In the genomic region with DNA sequence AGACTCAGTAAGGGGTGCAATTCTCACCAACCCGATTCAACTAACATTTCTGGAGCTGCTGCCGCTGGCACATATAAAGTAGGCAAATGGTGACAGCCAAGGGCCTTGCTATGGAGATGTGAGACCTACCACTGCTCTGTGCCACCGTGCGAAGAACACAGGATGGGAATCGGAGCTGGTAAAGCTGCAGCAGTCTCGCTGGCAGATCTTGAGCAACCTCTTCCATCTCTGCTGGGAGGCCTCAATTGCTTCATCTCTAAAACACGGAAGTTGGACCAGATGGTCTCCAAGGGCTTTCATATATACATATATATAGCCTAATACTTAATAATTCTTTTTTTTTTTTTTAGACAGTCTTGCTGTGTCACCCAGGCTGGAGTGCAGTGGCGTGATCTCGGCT, we compare ENCODE assay signal across 17 cellular contexts.
DNase-seq lines count a peak whose midpoint lies in the region; ATAC-seq, FAIRE-seq and TF ChIP-seq lines count a peak whose summit lies in the region.
"Had no signal": no experiment of that assay in that cellular context is flagged by ENCODE, and none has a peak within 500 bp of the region (broad histone marks: within the 10 kb centered on the region; RNA-seq: fewer than 3 reads in every experiment).

No MANE protein-coding gene starts in this region.

- TF ChIP-seq CTCF in GM06990 (IDR thresholded peaks at IDR 0.05; ENCODE audit: insufficient read depth, low read length, poor library complexity, severe bottlenecking) (no peak), psoas muscle (IDR thresholded peaks at IDR 0.05) (no peak), kidney (IDR thresholded peaks at IDR 0.05; ENCODE audit: borderline replicate concordance, extremely low read depth, insufficient read depth) (no peak), progenitor cell of endocrine pancreas (IDR thresholded peaks at IDR 0.05; ENCODE audit: unreplicated experiment) (no peak)

- H3K9me3 ChIP-seq in psoas muscle (no peaks in the 10 kb centered on the region), kidney (ENCODE audit: control insufficient read depth in 1 of 2, low read length in 2 of 2) (no peaks in the 10 kb centered on the region)
- H3K9me3 ChIP-seq: SK-N-SH had no signal

- H3K27ac ChIP-seq in psoas muscle: peak overlapping the region; percentile 36
- no peak overlapping the region for H3K27ac ChIP-seq in kidney (ENCODE audit: low read depth in 2 of 2, low read length in 2 of 2)

- H3K27me3 Mint-ChIP-seq in progenitor cell of endocrine pancreas: peaks cover 3% of the 10 kb centered on the region
- H3K27me3 Mint-ChIP-seq: activated CD4-positive, alpha-beta T cell treated with anti-CD3 and anti-CD28 coated beads, Interleukin-2, amount 10 ng/mL, durations not matched to agents 7 days and 5 days had no signal

- H3K4me1 ChIP-seq in psoas muscle (no peaks in the 10 kb centered on the region), kidney (ENCODE audit: control insufficient read depth in 1 of 2, insufficient read depth in 1 of 2, low read depth in 1 of 2, low read length in 2 of 2) (peaks cover 0 to 2% of the 10 kb centered on the region in 2 donors)

- intact Hi-C loops in psoas muscle (cut with DNase I) (no loop called here), kidney (cut with DNase I) (no loop called here)

- H3K36me3 Mint-ChIP-seq in progenitor cell of endocrine pancreas (ENCODE audit: insufficient read depth): no peaks in the 10 kb centered on the region
- H3K36me3 Mint-ChIP-seq: type B pancreatic cell had no signal

- no peak for DNase-seq in GM06990 (ENCODE audit: extremely low read depth, insufficient read length)
- peak; percentile 66 for DNase-seq in NAMALWA (ENCODE audit: low spot score)
- DNase-seq in germinal center (ENCODE audit: low spot score): peak; percentile 59
- no peak for DNase-seq in psoas muscle
- DNase-seq in kidney: no peak
- DNase-seq in progenitor cell of endocrine pancreas (ENCODE audit: low spot score, unreplicated experiment): no peak
- DNase-seq in stimulated activated CD8-positive, alpha-beta memory T cell treated with anti-CD3 and anti-CD28 coated beads, Interleukin-4, amount 100 ng/mL, for 48 hours: no peak
- DNase-seq in DMS 273 treated with DMSO at 0.1 percent for 48 hours (lab: John Stamatoyannopoulos, UW): no peak
- DNase-seq: activated CD4-positive, alpha-beta T cell treated with anti-CD3 and anti-CD28 coated beads, Interleukin-2, amount 10 ng/mL, durations not matched to agents 7 days and 5 days; activated naive CD4-positive, alpha-beta T cell treated with anti-CD3 and anti-CD28 coated beads for 36 hours; foreskin fibroblast; HCEC 1CT; left colon; NCI-H1092; SK-N-SH had no signal

- H3K4me3 ChIP-seq in GM06990 (replicated peaks; ENCODE audit: low read depth, low read length) (peak overlapping the region; percentile 31; the same call in 1 of the 2 replicates), psoas muscle (peak overlapping the region; percentile 47), kidney (ENCODE audit: low read length in 2 of 2) (no peak overlapping the region)

- H3K9me3 Mint-ChIP-seq in progenitor cell of endocrine pancreas (ENCODE audit: low read depth): no peaks in the 10 kb centered on the region
- H3K9me3 Mint-ChIP-seq: activated CD4-positive, alpha-beta T cell treated with anti-CD3 and anti-CD28 coated beads, Interleukin-2, amount 10 ng/mL, durations not matched to agents 7 days and 5 days; activated naive CD4-positive, alpha-beta T cell treated with anti-CD3 and anti-CD28 coated beads for 36 hours; type B pancreatic cell had no signal

- H3K36me3 ChIP-seq in GM06990 (ENCODE audit: control insufficient read depth, insufficient read depth, low read length): no peaks in the 10 kb centered on the region; the same call in none of the 2 replicates
- H3K36me3 ChIP-seq in psoas muscle (ENCODE audit: insufficient read depth in 1 of 2, low read depth in 1 of 2): no peaks in the 10 kb centered on the region
- no peaks in the 10 kb centered on the region for H3K36me3 ChIP-seq in kidney (ENCODE audit: control insufficient read depth in 1 of 2, insufficient read depth in 2 of 2, low read length in 2 of 2)

- H3K9ac ChIP-seq in kidney (ENCODE audit: low read length in 2 of 2): no peak overlapping the region
- H3K9ac ChIP-seq: SK-N-SH had no signal

- H3K27me3 ChIP-seq in GM06990 (replicated peaks; ENCODE audit: control insufficient read depth, insufficient read depth, low read length) (no peaks in the 10 kb centered on the region), psoas muscle (ENCODE audit: insufficient read depth in 3 of 3, low read length in 2 of 3) (peaks cover 0 to 6% (median 0%) of the 10 kb centered on the region in 3 donors)

- no peak overlapping the region for H3K27ac Mint-ChIP-seq in progenitor cell of endocrine pancreas
- H3K27ac Mint-ChIP-seq: activated CD4-positive, alpha-beta T cell treated with anti-CD3 and anti-CD28 coated beads, Interleukin-2, amount 10 ng/mL, durations not matched to agents 7 days and 5 days; activated naive CD4-positive, alpha-beta T cell treated with anti-CD3 and anti-CD28 coated beads for 36 hours; type B pancreatic cell had no signal

- 34 to 61% (median 34%) methylated on average over 9 of the region's 9 CpGs for WGBS in psoas muscle, 3 donors

- H3K4me1 Mint-ChIP-seq in progenitor cell of endocrine pancreas (ENCODE audit: low read depth): peaks cover 7% of the 10 kb centered on the region
- H3K4me1 Mint-ChIP-seq: activated CD4-positive, alpha-beta T cell treated with anti-CD3 and anti-CD28 coated beads, Interleukin-2, amount 10 ng/mL, durations not matched to agents 7 days and 5 days had no signal

- H3K4me3 Mint-ChIP-seq in progenitor cell of endocrine pancreas (ENCODE audit: low read depth): no peak overlapping the region
- H3K4me3 Mint-ChIP-seq: activated CD4-positive, alpha-beta T cell treated with anti-CD3 and anti-CD28 coated beads, Interleukin-2, amount 10 ng/mL, durations not matched to agents 7 days and 5 days; activated naive CD4-positive, alpha-beta T cell treated with anti-CD3 and anti-CD28 coated beads for 36 hours; type B pancreatic cell had no signal

- no peak for FAIRE-seq in kidney (lab: Jason Lieb, UNC)
- FAIRE-seq: colon had no signal

- peak in 3 of 4 donors; percentile 34 to 70 (median 45) for ATAC-seq in psoas muscle
- ATAC-seq: left colon had no signal

Comparison
In these comparisons a context has a peak if more than half of its experiments do, and no peak if none do; other contexts are left out.
1. DNase-seq: peak in NAMALWA (single experiment) and germinal center (single experiment); none in GM06990 (single experiment), psoas muscle (0 of 2), kidney (single experiment), progenitor cell of endocrine pancreas (single experiment), stimulated activated CD8-positive, alpha-beta memory T cell treated with anti-CD3 and anti-CD28 coated beads, Interleukin-4, amount 100 ng/mL, for 48 hours (single experiment) and DMS 273 treated with DMSO at 0.1 percent for 48 hours (single experiment).
2. H3K4me3 ChIP-seq: peak in GM06990 (single experiment) and psoas muscle (single experiment); none in kidney (0 of 2).